Comparison of ENCODE assay signal across 9 cellular contexts in genomic region chr6:10425177-10425972, GRCh38. TPM values are rescaled to one million over a fixed set of nuclear protein-coding genes. Genes with fewer than 3 reads are reported as not detected.
DNase-seq lines count a peak whose midpoint lies in the region; ATAC-seq, FAIRE-seq and TF ChIP-seq lines count a peak whose summit lies in the region.
"Had no signal": no experiment of that assay in that cellular context is flagged by ENCODE, and none has a peak within 500 bp of the region (broad histone marks: within the 10 kb centered on the region; RNA-seq: fewer than 3 reads in every experiment).

No MANE protein-coding gene starts in this region.

- 3% methylated on average over 34 of the region's 34 CpGs for WGBS in mesenchymal stem cell

- peak overlapping the region; percentile 41 for H2BK15ac ChIP-seq in mesenchymal stem cell (ENCODE audit: low read depth, poor library complexity, severe bottlenecking)

- H4K8ac ChIP-seq in mesenchymal stem cell (ENCODE audit: low read length), result peak overlapping the region; percentile 48

- H3K4me3 Mint-ChIP-seq in activated CD4-positive, alpha-beta T cell treated with anti-CD3 and anti-CD28 coated beads, Interleukin-2, amount 10 ng/mL, durations not matched to agents 24 days and 14 days, result peak overlapping the region; percentile 21

- H2BK5ac ChIP-seq in mesenchymal stem cell (ENCODE audit: low read depth, low read length, poor library complexity, severe bottlenecking), result no peak overlapping the region

- H2AFZ ChIP-seq in mesenchymal stem cell (ENCODE audit: low read depth, low read length), result no peak overlapping the region

- H3K18ac ChIP-seq in mesenchymal stem cell (ENCODE audit: low read depth in 1 of 2, low read length in 2 of 2), result no peak overlapping the region

- DNase-seq in activated CD4-positive, alpha-beta T cell treated with anti-CD3 and anti-CD28 coated beads, Interleukin-2, amount 10 ng/mL, durations not matched to agents 24 days and 14 days, result no peak
- no peak for DNase-seq in activated CD4-positive, alpha-beta T cell treated with anti-CD3 and anti-CD28 coated beads for 1 hour
- DNase-seq in bronchial epithelial cell (ENCODE audit: low read depth) (no peak), mesenchymal stem cell (no peak), HuH-7.5 (ENCODE audit: low spot score) (no peak)
- DNase-seq in stimulated activated CD4-positive, alpha-beta T cell treated with anti-CD3 and anti-CD28 coated beads, Interleukin-4, amount 100 ng/mL, for 24 hours, result no peak

- peaks cover 6% of the 10 kb centered on the region for H3K4me1 Mint-ChIP-seq in activated CD4-positive, alpha-beta T cell treated with anti-CD3 and anti-CD28 coated beads, Interleukin-2, amount 10 ng/mL, durations not matched to agents 24 days and 14 days

- H3K9me3 Mint-ChIP-seq in activated CD4-positive, alpha-beta T cell treated with anti-CD3 and anti-CD28 coated beads, Interleukin-2, amount 10 ng/mL, durations not matched to agents 24 days and 14 days, result peaks cover 13% of the 10 kb centered on the region

- H3K27me3 Mint-ChIP-seq in activated CD4-positive, alpha-beta T cell treated with anti-CD3 and anti-CD28 coated beads, Interleukin-2, amount 10 ng/mL, durations not matched to agents 24 days and 14 days, result peaks cover 81% of the 10 kb centered on the region

- ATAC-seq in HG02884 (IDR thresholded peaks at IDR 0.05; ENCODE audit: unreplicated experiment), result no peak

- H3K4me1 ChIP-seq in mesenchymal stem cell (ENCODE audit: control insufficient read depth, insufficient read depth, low read depth, low read length) (peaks cover 20% of the 10 kb centered on the region), stomach smooth muscle (ENCODE audit: control insufficient read depth, insufficient read depth, low read length) (peaks cover 11% of the 10 kb centered on the region)

- H2AK5ac ChIP-seq in mesenchymal stem cell (ENCODE audit: low read length, severe bottlenecking), result no peak overlapping the region

- no peak overlapping the region for H4K91ac ChIP-seq in mesenchymal stem cell (ENCODE audit: low read length)

- H3K4me3 ChIP-seq in bronchial epithelial cell (ENCODE audit: low read depth, low read length) (peak overlapping the region; percentile 37), mesenchymal stem cell (ENCODE audit: insufficient read depth in 1 of 2, low read depth in 1 of 2, low read length in 2 of 2) (peak overlapping the region; percentile 54 to 78), stomach smooth muscle (ENCODE audit: low read length in 2 of 2) (peak overlapping the region; percentile 16 to 66)

- H2BK12ac ChIP-seq in mesenchymal stem cell (ENCODE audit: low read length in 2 of 2), result no peak overlapping the region

- intact Hi-C loops in activated CD4-positive, alpha-beta T cell treated with anti-CD3 and anti-CD28 coated beads, Interleukin-2, amount 10 ng/mL, durations not matched to agents 24 days and 14 days (cut with micrococcal nuclease), result loop anchor here (2.0 to 5.0 kb wide), 3 partner anchors 41 to 393 kb away; no protein-coding TSS in a partner anchor

- H3K23ac ChIP-seq in mesenchymal stem cell (ENCODE audit: low read length in 2 of 2), result no peak overlapping the region

- H3K27me3 ChIP-seq in bronchial epithelial cell (ENCODE audit: control insufficient read depth, insufficient read depth, low read length), result no peaks in the 10 kb centered on the region
- H3K27me3 ChIP-seq in mesenchymal stem cell (ENCODE audit: control insufficient read depth in 1 of 2, insufficient read depth in 1 of 2, low read length in 2 of 2), result peaks cover 55 to 56% of the 10 kb centered on the region in 2 experiments
- H3K27me3 ChIP-seq in stomach smooth muscle (ENCODE audit: control insufficient read depth in 1 of 2, insufficient read depth in 2 of 2, low read length in 2 of 2), result peaks cover 51 to 67% of the 10 kb centered on the region in 2 donors

- no peaks in the 10 kb centered on the region for H3K79me1 ChIP-seq in mesenchymal stem cell (replicated peaks; ENCODE audit: low read length, poor library complexity, severe bottlenecking)

- no peaks in the 10 kb centered on the region for H3K36me3 Mint-ChIP-seq in activated CD4-positive, alpha-beta T cell treated with anti-CD3 and anti-CD28 coated beads, Interleukin-2, amount 10 ng/mL, durations not matched to agents 24 days and 14 days (ENCODE audit: low read depth)

- H3K4ac ChIP-seq in mesenchymal stem cell (ENCODE audit: low read depth in 1 of 2, low read length in 2 of 2), result no peak overlapping the region

- no peak for TF ChIP-seq CTCF in bronchial epithelial cell (IDR thresholded peaks at IDR 0.05; ENCODE audit: insufficient read depth, low read length, severe bottlenecking)

- peak overlapping the region; percentile 95 for H3K4me2 ChIP-seq in mesenchymal stem cell (ENCODE audit: low read length, poor library complexity, severe bottlenecking)

- H3K27ac Mint-ChIP-seq in activated CD4-positive, alpha-beta T cell treated with anti-CD3 and anti-CD28 coated beads, Interleukin-2, amount 10 ng/mL, durations not matched to agents 24 days and 14 days, result no peak overlapping the region

- no peak overlapping the region for H2BK120ac ChIP-seq in mesenchymal stem cell (ENCODE audit: low read depth, low read length)

- H3K36me3 ChIP-seq in bronchial epithelial cell (ENCODE audit: control insufficient read depth, insufficient read depth, low read length), result no peaks in the 10 kb centered on the region
- H3K36me3 ChIP-seq in mesenchymal stem cell (ENCODE audit: control insufficient read depth in 1 of 2, insufficient read depth in 2 of 2, low read depth in 1 of 2, low read length in 2 of 2), result no peaks in the 10 kb centered on the region
- H3K36me3 ChIP-seq in stomach smooth muscle (ENCODE audit: control insufficient read depth in 2 of 2, insufficient read depth in 2 of 2, low read length in 2 of 2), result no peaks in the 10 kb centered on the region

- H3K27ac ChIP-seq in mesenchymal stem cell (ENCODE audit: low read length, poor library complexity, severe bottlenecking) (no peak overlapping the region), stomach smooth muscle (ENCODE audit: low read length) (no peak overlapping the region)

- H3K9ac ChIP-seq in mesenchymal stem cell (ENCODE audit: low read length) (peak overlapping the region; percentile 86), stomach smooth muscle (ENCODE audit: low read length in 2 of 2) (no peak overlapping the region)

- H3K9me3 ChIP-seq in mesenchymal stem cell (ENCODE audit: control insufficient read depth, low read length), result no peaks in the 10 kb centered on the region
- no peaks in the 10 kb centered on the region for H3K9me3 ChIP-seq in stomach smooth muscle (ENCODE audit: control insufficient read depth in 2 of 2, low read length in 2 of 2)
- H3K9me3 ChIP-seq: A549 had no signal

- H3K14ac ChIP-seq in mesenchymal stem cell (ENCODE audit: low read length in 2 of 2), result no peak overlapping the region

- FAIRE-seq in bronchial epithelial cell (lab: Jason Lieb, UNC), result no peak
- FAIRE-seq: A549 had no signal

RNA-seq across cellular contexts. Expression of gene TFAP2A, which starts 10.5 kb away (rescaled TPM):
- total RNA-seq in activated CD4-positive, alpha-beta T cell treated with anti-CD3 and anti-CD28 coated beads, Interleukin-2, amount 10 ng/mL, durations not matched to agents 24 days and 14 days, result not detected in 2 replicates
- total RNA-seq in bronchial epithelial cell, result 3.4 and 6.3 TPM in 2 replicates
- 0.17 TPM for polyA plus RNA-seq in mesenchymal stem cell (2013, experiment 1 of 2)
- polyA plus RNA-seq in mesenchymal stem cell (2013, experiment 2 of 2), result 0.21 TPM
